9 cellular contexts compared by ENCODE assay signal in genomic region chr21:26715878-26716506, GRCh38.
DNase-seq lines count a peak whose midpoint lies in the region; ATAC-seq and TF ChIP-seq lines count a peak whose summit lies in the region.
"Had no signal": no experiment of that assay in that cellular context is flagged by ENCODE, and none has a peak within 500 bp of the region (broad histone marks: within the 10 kb centered on the region; RNA-seq: fewer than 3 reads in every experiment).

No MANE protein-coding gene starts in this region.

- WGBS in aorta, 2 donors, result 15 to 18% methylated on average over 7 of the region's 7 CpGs

- TF ChIP-seq POLR2A in GM18505 (IDR thresholded peaks at IDR 0.05; ENCODE audit: borderline replicate concordance, extremely low read depth, insufficient read depth, insufficient read length), result no peak

- H3K27me3 Mint-ChIP-seq in activated CD4-positive, alpha-beta T cell treated with anti-CD3 and anti-CD28 coated beads for 36 hours, result peaks cover 10% of the 10 kb centered on the region

- CTCF ChIA-PET in activated CD4-positive, alpha-beta T cell treated with anti-CD3 and anti-CD28 coated beads for 36 hours (lab: Charles Lee), result interaction anchor here (1.0 to 2.1 kb wide), 2 partner anchors 8 to 820 kb away, joined by 4 to 8 read pairs; no protein-coding TSS in a partner anchor

- H3K4me1 ChIP-seq in aorta (ENCODE audit: control insufficient read depth in 1 of 2, insufficient read depth in 2 of 2, low read length in 2 of 2), result no peaks in the 10 kb centered on the region

- no peaks in the 10 kb centered on the region for H3K9me3 Mint-ChIP-seq in activated CD4-positive, alpha-beta T cell treated with anti-CD3 and anti-CD28 coated beads for 36 hours (ENCODE audit: low read depth)

- H3K36me3 ChIP-seq in aorta (ENCODE audit: control insufficient read depth in 1 of 2, insufficient read depth in 2 of 2, low read length in 1 of 2), result no peaks in the 10 kb centered on the region

- no peaks in the 10 kb centered on the region for H3K27me3 ChIP-seq in aorta (ENCODE audit: control insufficient read depth in 1 of 2, insufficient read depth in 2 of 2, low read length in 1 of 2)

- no peak overlapping the region for H3K27ac ChIP-seq in aorta (ENCODE audit: low read depth in 1 of 2, low read length in 2 of 2)

- peak; percentile 41 for DNase-seq in activated CD4-positive, alpha-beta T cell treated with anti-CD3 and anti-CD28 coated beads for 36 hours
- DNase-seq in activated CD4-positive, alpha-beta T cell treated with anti-CD3 and anti-CD28 coated beads for 1 hour, result no peak
- DNase-seq in HK-2 (ENCODE audit: unreplicated experiment) (peak; percentile 37), SK-N-DZ (ENCODE audit: low spot score) (peak; percentile 55), epithelial cell of proximal tubule (ENCODE audit: low read depth) (no peak), middle frontal gyrus (ENCODE audit: extremely low spot score, low spot score) (peak; percentile 58), aorta (no peak)

- TF ChIP-seq CTCF in epithelial cell of proximal tubule (conservative IDR thresholded peaks at IDR 0.05; ENCODE audit: low read depth, low read length), result peak; percentile 92

- H3K36me3 Mint-ChIP-seq in activated CD4-positive, alpha-beta T cell treated with anti-CD3 and anti-CD28 coated beads for 36 hours (ENCODE audit: low read depth), result no peaks in the 10 kb centered on the region
- H3K36me3 Mint-ChIP-seq: activated naive CD8-positive, alpha-beta T cell had no signal

- no peak overlapping the region for H3K4me3 ChIP-seq in epithelial cell of proximal tubule (ENCODE audit: low read depth, low read length)
- H3K4me3 ChIP-seq in aorta (ENCODE audit: low read length in 2 of 2), result no peak overlapping the region

- H3K9me3 ChIP-seq in aorta (ENCODE audit: control insufficient read depth, low read length), result no peaks in the 10 kb centered on the region

- no peak for ATAC-seq in activated CD4-positive, alpha-beta T cell treated with anti-CD3 and anti-CD28 coated beads for 36 hours
- peak; percentile 72 for ATAC-seq in aorta (ENCODE audit: low FRiP score)
- ATAC-seq in GM18505 (IDR thresholded peaks at IDR 0.05; ENCODE audit: unreplicated experiment), result no peak

- H3K27ac Mint-ChIP-seq in activated CD4-positive, alpha-beta T cell treated with anti-CD3 and anti-CD28 coated beads for 36 hours, result no peak overlapping the region
- H3K27ac Mint-ChIP-seq: activated naive CD8-positive, alpha-beta T cell had no signal

- peaks cover 3% of the 10 kb centered on the region for H3K4me1 Mint-ChIP-seq in activated CD4-positive, alpha-beta T cell treated with anti-CD3 and anti-CD28 coated beads for 36 hours

- no peak overlapping the region for H3K4me3 Mint-ChIP-seq in activated CD4-positive, alpha-beta T cell treated with anti-CD3 and anti-CD28 coated beads for 36 hours
- H3K4me3 Mint-ChIP-seq: activated naive CD8-positive, alpha-beta T cell had no signal

- intact Hi-C loops in activated CD4-positive, alpha-beta T cell treated with anti-CD3 and anti-CD28 coated beads for 36 hours (cut with DNase I, micrococcal nuclease), result loop anchor here (5.0 kb wide), 3 partner anchors 544 to 1109 kb away; partner anchors contain the start of genes APP (in 1 of the 2) and MRPL39 (in 1 of the 2)
- intact Hi-C loops in aorta (cut with DNase I), result loop anchor here (5.0 to 10.0 kb wide), 2 partner anchors 831 to 834 kb away; no protein-coding TSS in a partner anchor

- POLR2A ChIA-PET in activated CD4-positive, alpha-beta T cell treated with anti-CD3 and anti-CD28 coated beads for 36 hours (lab: Charles Lee), result no interaction called here

Comparison
In these comparisons a context has a peak if more than half of its experiments do, and no peak if none do; other contexts are left out.
1. DNase-seq: peak in activated CD4-positive, alpha-beta T cell treated with anti-CD3 and anti-CD28 coated beads for 36 hours (single experiment), HK-2 (single experiment), SK-N-DZ (single experiment) and middle frontal gyrus (single experiment); none in activated CD4-positive, alpha-beta T cell treated with anti-CD3 and anti-CD28 coated beads for 1 hour (single experiment), epithelial cell of proximal tubule (single experiment) and aorta (0 of 2).